In genomic region chrX:101550362-101550761, GRCh38 we compare ENCODE assay signal across 8 cellular contexts. TPM values are rescaled to one million over a fixed set of nuclear protein-coding genes. Genes with fewer than 3 reads are reported as not detected.
DNase-seq lines count a peak whose midpoint lies in the region; ATAC-seq and TF ChIP-seq lines count a peak whose summit lies in the region.

Gene ARMCX1 (plus strand): TSS chrX:101550547. CDS start chrX:101552931, 2,384 bp downstream.

- H3K9me3 Mint-ChIP-seq in CD8-positive, alpha-beta T cell: no peaks in the 10 kb centered on the region
- H3K9me3 Mint-ChIP-seq in WTC11: no peaks in the 10 kb centered on the region

- no peaks in the 10 kb centered on the region for H3K4me1 ChIP-seq in CD8-positive, alpha-beta T cell (ENCODE audit: insufficient read depth, low read length)

- POLR2A ChIA-PET in CD8-positive, alpha-beta T cell (lab: Charles Lee): no interaction called here
- POLR2A ChIA-PET in WTC11 (lab: Charles Lee): no interaction called here

- H3K4me3 ChIP-seq in CD8-positive, alpha-beta T cell (ENCODE audit: low read depth, low read length): peak within 1 kb of the TSS; percentile 61
- peak within 1 kb of the TSS; percentile 61 for H3K4me3 ChIP-seq in epithelial cell of esophagus (ENCODE audit: low read length)

- peak within 1 kb of the TSS; percentile 60 for H3K27ac Mint-ChIP-seq in CD8-positive, alpha-beta T cell
- H3K27ac Mint-ChIP-seq in WTC11: peak within 1 kb of the TSS; percentile 89

- peak; percentile 69 for ATAC-seq in CD8-positive, alpha-beta T cell
- ATAC-seq in WTC11 (peak; percentile 82), GM21717 (IDR thresholded peaks at IDR 0.05; ENCODE audit: unreplicated experiment) (no peak)

- H3K27ac ChIP-seq in CD8-positive, alpha-beta T cell (ENCODE audit: low read depth, low read length): peak within 1 kb of the TSS; percentile 40

- no peaks in the 10 kb centered on the region for H3K9me3 ChIP-seq in CD8-positive, alpha-beta T cell (ENCODE audit: low read length)

- no peaks in the 10 kb centered on the region for H3K36me3 Mint-ChIP-seq in CD8-positive, alpha-beta T cell
- peaks cover 4% of the 10 kb centered on the region; the same call in 1 of the 2 replicates for H3K36me3 Mint-ChIP-seq in WTC11

- H3K27me3 Mint-ChIP-seq in CD8-positive, alpha-beta T cell (ENCODE audit: low read depth): peaks cover 3% of the 10 kb centered on the region
- H3K27me3 Mint-ChIP-seq in WTC11 (ENCODE audit: low read depth): no peaks in the 10 kb centered on the region; the same call in 1 of the 2 replicates

- intact Hi-C loops in CD8-positive, alpha-beta T cell (cut with DNase I, micrococcal nuclease): loop anchor here in 1 of 2 experiments (10.0 kb wide), 1 partner anchor 106 kb away; no protein-coding TSS in a partner anchor

- H3K36me3 ChIP-seq in CD8-positive, alpha-beta T cell (ENCODE audit: insufficient read depth, low read length): no peaks in the 10 kb centered on the region

- CTCF ChIA-PET in CD8-positive, alpha-beta T cell (lab: Charles Lee): no interaction called here
- CTCF ChIA-PET in WTC11 (lab: Charles Lee): no interaction called here

- no peaks in the 10 kb centered on the region for H3K27me3 ChIP-seq in CD8-positive, alpha-beta T cell (ENCODE audit: insufficient read depth, low read length)

- TF ChIP-seq CTCF in CD8-positive, alpha-beta T cell (IDR thresholded peaks at IDR 0.05): no peak
- no peak for TF ChIP-seq CTCF in WTC11 (IDR thresholded peaks at IDR 0.05)
- TF ChIP-seq CTCF in epithelial cell of esophagus (IDR thresholded peaks at IDR 0.05; ENCODE audit: insufficient read depth, low read depth, low read length, missing control alignments): no peak

- DNase-seq in CD8-positive, alpha-beta T cell: peak in 3 of 7 experiments; percentile 13 to 31 (median 29)
- peak; percentile 13 for DNase-seq in HuH-7.5 (ENCODE audit: low spot score)
- peak; percentile 27 for DNase-seq in WTC11 (ENCODE audit: low spot score)
- peak; percentile 67 for DNase-seq in epithelial cell of esophagus (ENCODE audit: low read depth)
- DNase-seq in medulla oblongata (ENCODE audit: extremely low spot score): peak; percentile 78
- DNase-seq in stimulated activated CD8-positive, alpha-beta memory T cell treated with anti-CD3 and anti-CD28 coated beads, Interleukin-12 subunit alpha, Interleukin-12 subunit beta, amount 100 ng/mL, for 1 hour (ENCODE audit: low read depth): peak; percentile 0
- no peak for DNase-seq in MV-4-11 (lab: John Stamatoyannopoulos, UW)

- H3K4me1 Mint-ChIP-seq in CD8-positive, alpha-beta T cell (ENCODE audit: low read depth): peaks cover 8% of the 10 kb centered on the region
- H3K4me1 Mint-ChIP-seq in WTC11: peaks cover 16% of the 10 kb centered on the region

- H3K4me3 Mint-ChIP-seq in CD8-positive, alpha-beta T cell: peak within 1 kb of the TSS; percentile 84
- H3K4me3 Mint-ChIP-seq in WTC11: peak within 1 kb of the TSS; percentile 87

TF ChIP-seq in WTC11, 78 proteins besides CTCF, POLR2A, EP300 and RAD21:
- TF ChIP-seq TEAD1 (CRISPR knock-in tag; IDR thresholded peaks at IDR 0.05) (no peak), FOXP1 (CRISPR knock-in tag; IDR thresholded peaks at IDR 0.05; ENCODE audit: borderline replicate concordance) (no peak), CDX4 (CRISPR knock-in tag; IDR thresholded peaks at IDR 0.05; ENCODE audit: borderline replicate concordance) (no peak), ETV6 (CRISPR knock-in tag; IDR thresholded peaks at IDR 0.05) (no peak), MAX (CRISPR knock-in tag; IDR thresholded peaks at IDR 0.05) (peak; percentile 40; the same call in 1 of the 2 replicates), USF1 (CRISPR knock-in tag; IDR thresholded peaks at IDR 0.05) (peak; percentile 81), USF2 (CRISPR knock-in tag; IDR thresholded peaks at IDR 0.05) (peak; percentile 86)

RNA-seq across cellular contexts. Expression of gene ARMCX1, which starts in this region (rescaled TPM):
- total RNA-seq in CD8-positive, alpha-beta T cell: 1 to 10 TPM; 1.4 to 2.2 TPM
- 23.6 to 27.4 TPM (median 23.7 TPM) in 3 replicates for total RNA-seq in WTC11 (2021)
